27 cellular contexts compared by ENCODE assay signal in genomic region chr1:182724215-182724614, GRCh38. TPM values are rescaled to one million over a fixed set of nuclear protein-coding genes. Genes with fewer than 3 reads are reported as not detected.
"Had no signal": no experiment of that assay in that cellular context is flagged by ENCODE, and none has a peak within 500 bp of the region (broad histone marks: within the 10 kb centered on the region; RNA-seq: fewer than 3 reads in every experiment).

No MANE protein-coding gene starts in this region.

- FAIRE-seq: kidney, pancreas, small intestine had no signal

- H3K4me2 ChIP-seq: hepatocyte had no signal

- H3K27me3 ChIP-seq: hepatocyte, left lung, pancreas, sigmoid colon, spleen, tibial nerve, uterus had no signal

- H3K79me2 ChIP-seq: hepatocyte had no signal

- H3K36me3 ChIP-seq: left lung, lower lobe of right lung, pancreas, prostate gland, sigmoid colon, spleen, tibial nerve, uterus had no signal

- H3K4me1 ChIP-seq: left lung, lower lobe of right lung, pancreas, prostate gland, sigmoid colon, spleen, tibial nerve, uterus had no signal

- H3K27ac ChIP-seq: hepatocyte, left lung, lower lobe of right lung, pancreas, prostate gland, sigmoid colon, tibial nerve, uterus had no signal

- H3K9me3 ChIP-seq: left lung, lower lobe of right lung, pancreas, prostate gland, sigmoid colon, spleen, tibial nerve, uterus had no signal

- DNase-seq: kidney; left colon; left lung; lower lobe of right lung; mammary epithelial cell; mesenchymal stem cell; naive thymus-derived CD8-positive, alpha-beta T cell; nucleus accumbens; pancreas; retina; right cardiac atrium; sigmoid colon; small intestine; spleen; stimulated activated CD4-positive, alpha-beta T cell treated with anti-CD3 and anti-CD28 coated beads, Interleukin-4, amount 100 ng/mL, for 4 hours; stimulated activated CD8-positive, alpha-beta memory T cell treated with anti-CD3 and anti-CD28 coated beads, Interleukin-4, amount 100 ng/mL, for 48 hours; stimulated activated naive CD4-positive, alpha-beta T cell treated with Interleukin-2 at 50 U/mL for 16 hours; stimulated activated naive CD8-positive, alpha-beta T cell treated with anti-CD3 and anti-CD28 coated beads, Interleukin-15, amount 100 ng/mL, for 72 hours; substantia nigra; uterus had no signal

- H2AFZ ChIP-seq: hepatocyte had no signal

- H3K4me3 ChIP-seq: hepatocyte, left lung, lower lobe of right lung, pancreas, prostate gland, sigmoid colon, spleen, tibial nerve, uterus had no signal

- ATAC-seq: left colon; left lung; lower lobe of right lung; naive thymus-derived CD8-positive, alpha-beta T cell; pancreas; right cardiac atrium; stimulated activated memory B cell treated with anti-CD40 and anti-IgM and Interleukin-4, amounts not matched to agents 10 μg/mL and 1 μg/mL and 100 μg/mL, for 72 hours; stimulated activated naive CD8-positive, alpha-beta T cell treated with anti-CD3 and anti-CD28 coated beads, Interleukin-15, amount 100 ng/mL, for 72 hours had no signal

RNA-seq across cellular contexts. Expression of gene RGS8, which starts 39.8 kb away (rescaled TPM):
- total RNA-seq: hepatocyte; kidney; left colon; lower lobe of right lung; mammary epithelial cell; naive thymus-derived CD8-positive, alpha-beta T cell; osteoblast; pancreas; tibial nerve; ureter; uterus had no signal
- polyA plus RNA-seq: hepatocyte; liver; mammary epithelial cell; naive thymus-derived CD8-positive, alpha-beta T cell had no signal
